Comparison of ENCODE assay signal across 28 cellular contexts in the genomic region with DNA sequence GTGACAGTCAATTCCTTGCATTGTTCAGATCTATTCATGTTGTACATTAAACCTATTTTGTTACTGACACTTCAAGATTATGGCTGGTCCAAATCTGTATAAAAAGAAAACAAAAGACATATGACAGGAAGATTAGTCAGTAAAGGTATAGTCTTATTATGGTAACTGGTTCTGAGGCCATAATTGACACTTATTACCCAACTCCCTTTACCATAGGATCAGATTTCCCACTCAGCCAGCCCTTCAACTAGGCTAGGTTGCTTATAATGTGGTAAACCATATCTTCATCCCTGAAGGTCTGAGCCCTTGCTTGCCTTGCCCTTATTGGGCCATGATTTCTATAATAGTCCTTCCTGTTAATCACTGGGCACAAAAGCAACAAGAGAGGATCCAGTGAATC.
"Had no signal": no experiment of that assay in that cellular context is flagged by ENCODE, and none has a peak within 500 bp of the region (broad histone marks: within the 10 kb centered on the region; RNA-seq: fewer than 3 reads in every experiment).

No MANE protein-coding gene starts in this region.

- H3K4me2 ChIP-seq: KMS-11, SK-N-SH had no signal

- H3K4me1 ChIP-seq: SJCRH30 had no signal

- H3K4me3 Mint-ChIP-seq: activated CD4-positive, alpha-beta memory T cell treated with anti-CD3 and anti-CD28 coated beads, Interleukin-2, amount 10 ng/mL, durations not matched to agents 7 days and 5 days; activated CD4-positive, alpha-beta T cell treated with anti-CD3 and anti-CD28 coated beads for 36 hours; activated naive CD4-positive, alpha-beta T cell treated with anti-CD3 and anti-CD28 coated beads for 36 hours; activated naive CD8-positive, alpha-beta T cell; activated T-helper 17 cell treated with anti-CD3 and anti-CD28 coated beads, Interleukin-2, amount 50 U/mL, for 72 hours; brain had no signal

- H3K27ac ChIP-seq: KMS-11, SJCRH30, WERI-Rb-1 had no signal

- H3K36me3 Mint-ChIP-seq: activated naive CD8-positive, alpha-beta T cell; brain had no signal

- H3K9me3 ChIP-seq: SJCRH30, SK-N-SH had no signal

- H3K9me3 Mint-ChIP-seq: activated CD4-positive, alpha-beta memory T cell treated with anti-CD3 and anti-CD28 coated beads, Interleukin-2, amount 10 ng/mL, durations not matched to agents 7 days and 5 days; activated naive CD4-positive, alpha-beta T cell treated with anti-CD3 and anti-CD28 coated beads for 36 hours had no signal

- H3K36me3 ChIP-seq: SJCRH30, WERI-Rb-1 had no signal

- H3K4me3 ChIP-seq: SJCRH30 had no signal

- DNase-seq: activated CD4-positive, alpha-beta memory T cell treated with anti-CD3 and anti-CD28 coated beads, Interleukin-2, amount 10 ng/mL, durations not matched to agents 7 days and 5 days; activated CD4-positive, alpha-beta T cell treated with anti-CD3 and anti-CD28 coated beads for 36 hours; activated CD4-positive, alpha-beta T cell treated with anti-CD3 and anti-CD28 coated beads, Interleukin-2, amount 50 U/mL, for 1 hour; activated gamma-delta T cell; activated naive CD4-positive, alpha-beta T cell treated with anti-CD3 and anti-CD28 coated beads for 36 hours; activated T-cell treated with anti-CD3 and anti-CD28 coated beads for 4 hours; activated T-cell treated with anti-CD3 and anti-CD28 coated beads, Interleukin-2, amount 50 U/mL, for 48 hours; amygdala; cerebellar nuclear complex; MM.1S; NCI-H1105; NCI-H146; NCI-H187 treated with DMSO at 0.1 percent for 48 hours; NCI-H2171 treated with DMSO at 0.1 percent for 48 hours; NCI-H226; NCI-H82; OCI-M1; Right ventricle myocardium superior; RPMI8226; SJCRH30; SK-N-SH; T-helper 1 cell; WERI-Rb-1 had no signal

- H3K27me3 Mint-ChIP-seq: activated CD4-positive, alpha-beta memory T cell treated with anti-CD3 and anti-CD28 coated beads, Interleukin-2, amount 10 ng/mL, durations not matched to agents 7 days and 5 days; activated CD4-positive, alpha-beta T cell treated with anti-CD3 and anti-CD28 coated beads for 36 hours; activated T-helper 17 cell treated with anti-CD3 and anti-CD28 coated beads, Interleukin-2, amount 50 U/mL, for 72 hours had no signal

- H3K27me3 ChIP-seq: SJCRH30 had no signal

- H3K9ac ChIP-seq: KMS-11, SK-N-SH had no signal

- H3K27ac Mint-ChIP-seq: activated CD4-positive, alpha-beta memory T cell treated with anti-CD3 and anti-CD28 coated beads, Interleukin-2, amount 10 ng/mL, durations not matched to agents 7 days and 5 days; activated CD4-positive, alpha-beta T cell treated with anti-CD3 and anti-CD28 coated beads for 36 hours; activated naive CD4-positive, alpha-beta T cell treated with anti-CD3 and anti-CD28 coated beads for 36 hours; activated naive CD8-positive, alpha-beta T cell; activated T-helper 17 cell treated with anti-CD3 and anti-CD28 coated beads, Interleukin-2, amount 50 U/mL, for 72 hours; brain had no signal

- ATAC-seq: activated CD4-positive, alpha-beta T cell treated with anti-CD3 and anti-CD28 coated beads for 36 hours; activated T-helper 17 cell treated with anti-CD3 and anti-CD28 coated beads, Interleukin-2, amount 50 U/mL, for 72 hours; Panc1 had no signal

- H3K4me1 Mint-ChIP-seq: activated CD4-positive, alpha-beta memory T cell treated with anti-CD3 and anti-CD28 coated beads, Interleukin-2, amount 10 ng/mL, durations not matched to agents 7 days and 5 days; activated CD4-positive, alpha-beta T cell treated with anti-CD3 and anti-CD28 coated beads for 36 hours; activated T-helper 17 cell treated with anti-CD3 and anti-CD28 coated beads, Interleukin-2, amount 50 U/mL, for 72 hours; brain had no signal
